In genomic region chr1:154191990-154192450, GRCh38 we compare ENCODE assay signal across 8 cellular contexts. TPM values are rescaled to one million over a fixed set of nuclear protein-coding genes. Genes with fewer than 3 reads are reported as not detected.
DNase-seq lines count a peak whose midpoint lies in the region; ATAC-seq and TF ChIP-seq lines count a peak whose summit lies in the region.

Gene TPM3, minus strand, starts transcription at chr1:154192100. Its CDS starts 82 bp downstream, at chr1:154192018.

- WGBS in psoas muscle, 3 donors = 0 to 4% (median 3%) methylated on average over 1 of the region's 1 CpG

- ATAC-seq in T-cell (replicated peaks in 1 of 4) (no peak), Right ventricle myocardium superior (ENCODE audit: poor library complexity) (no peak), psoas muscle (peak; percentile 62 to 70 (median 68)), GM18502 (IDR thresholded peaks at IDR 0.05; ENCODE audit: poor library complexity, unreplicated experiment) (no peak), HG02840 (IDR thresholded peaks at IDR 0.05; ENCODE audit: low FRiP score, unreplicated experiment) (no peak), HG03025 (IDR thresholded peaks at IDR 0.05; ENCODE audit: low FRiP score, unreplicated experiment) (no peak)

- DNase-seq in HFFc6 = no peak
- DNase-seq in T-cell = no peak
- no peak for DNase-seq in Right ventricle myocardium superior
- DNase-seq in psoas muscle = no peak
- no peak for DNase-seq in activated effector memory CD4-positive, alpha-beta T cell treated with Interleukin-2 at 50 U/mL for 16 hours

- peak within 1 kb of the TSS; percentile 89 for H3K27ac ChIP-seq in psoas muscle

- POLR2A ChIA-PET in T-cell (lab: Charles Lee) = interaction anchor here (0.6 to 0.7 kb wide), 3 partner anchors 141 to 388 kb away, joined by 4 to 5 read pairs (median 4); no protein-coding TSS in a partner anchor

- no peaks in the 10 kb centered on the region for H3K27me3 ChIP-seq in psoas muscle (ENCODE audit: insufficient read depth in 3 of 3, low read length in 2 of 3)

- H3K4me1 Mint-ChIP-seq in HFFc6 (ENCODE audit: low read depth) (peaks cover 23% of the 10 kb centered on the region), T-cell (no peaks in the 10 kb centered on the region)

- CTCF ChIA-PET in T-cell (lab: Charles Lee) = interaction anchor here in 1 of 2 donors (0.6 kb wide), 1 partner anchor 80 kb away, joined by 5 read pairs; no protein-coding TSS in a partner anchor

- H3K9me3 ChIP-seq in psoas muscle = no peaks in the 10 kb centered on the region

- H3K4me3 Mint-ChIP-seq in HFFc6 = no peak within 1 kb of the TSS
- H3K4me3 Mint-ChIP-seq in T-cell = no peak within 1 kb of the TSS

- intact Hi-C loops in Right ventricle myocardium superior (cut with DNase I) = no loop called here
- intact Hi-C loops in psoas muscle (cut with DNase I) = no loop called here

- no peak within 1 kb of the TSS for H3K27ac Mint-ChIP-seq in HFFc6
- no peak within 1 kb of the TSS for H3K27ac Mint-ChIP-seq in T-cell

- H3K36me3 Mint-ChIP-seq in HFFc6 (ENCODE audit: low read depth) = no peaks in the 10 kb centered on the region
- no peaks in the 10 kb centered on the region for H3K36me3 Mint-ChIP-seq in T-cell

- H3K27me3 Mint-ChIP-seq in HFFc6 (ENCODE audit: insufficient read depth) (peaks cover 28% of the 10 kb centered on the region), T-cell (peaks cover 13 to 28% of the 10 kb centered on the region in 2 donors)

- peaks cover under 1 to 5% of the 10 kb centered on the region in 2 donors for H3K36me3 ChIP-seq in psoas muscle (ENCODE audit: insufficient read depth in 1 of 2, low read depth in 1 of 2)

- H3K9me3 Mint-ChIP-seq in HFFc6 (no peaks in the 10 kb centered on the region), T-cell (no peaks in the 10 kb centered on the region)

- TF ChIP-seq CTCF in HFFc6 (IDR thresholded peaks at IDR 0.05) (no peak), psoas muscle (IDR thresholded peaks at IDR 0.05) (no peak)

- H3K4me3 ChIP-seq in psoas muscle = peak within 1 kb of the TSS; percentile 65

- H3K4me1 ChIP-seq in psoas muscle = peaks cover 15% of the 10 kb centered on the region

RNA-seq across cellular contexts. Expression of gene TPM3, which starts in this region (rescaled TPM):
- 100 to 1,000 TPM; 503 to 809 (median 701) TPM for total RNA-seq in HFFc6 (2021; fragmentation: NEBNext Ultra II Directional; extraction: Animal tissue kit (Norgen Biotek cat#: 25700))
- total RNA-seq in T-cell (100 to 1,000 TPM; 340 to 396 (median 363) TPM), Right ventricle myocardium superior (80.9 TPM), psoas muscle (1,000 to 10,000 TPM; 2,192 to 3,898 (median 3,031) TPM)
- 1,000 to 10,000 TPM; 1,778 to 2,728 (median 2,516) TPM for polyA plus RNA-seq in psoas muscle

Comparison
In these comparisons a context has a peak if more than half of its experiments do, and no peak if none do; other contexts are left out.
1. ATAC-seq: peak in psoas muscle (4 of 4); none in T-cell (0 of 4), Right ventricle myocardium superior (single experiment), GM18502 (single experiment), HG02840 (single experiment) and HG03025 (single experiment).